ENCODE assay signal across 26 cellular contexts in the genomic region with DNA sequence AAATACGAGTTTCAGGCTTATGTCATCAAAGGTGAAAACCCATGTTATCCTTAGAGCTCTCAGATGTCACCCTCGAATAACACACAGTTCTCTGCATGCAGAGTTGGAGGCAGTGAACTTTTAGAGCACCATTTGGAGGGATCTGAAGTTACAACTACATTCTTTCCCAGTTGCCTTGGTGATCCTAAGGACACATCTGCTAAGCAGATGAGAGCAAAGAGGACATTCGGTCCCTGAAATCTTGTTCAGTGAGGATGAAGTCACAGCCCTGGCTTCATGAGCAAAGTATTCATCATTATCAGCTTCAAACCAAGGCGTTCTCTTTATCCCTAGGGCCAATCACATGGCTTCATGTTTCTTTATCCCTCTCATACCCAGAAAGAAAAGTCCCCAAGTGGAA. TPM values are rescaled to one million over a fixed set of nuclear protein-coding genes. Genes with fewer than 3 reads are reported as not detected.
DNase-seq lines count a peak whose midpoint lies in the region; ATAC-seq, FAIRE-seq and TF ChIP-seq lines count a peak whose summit lies in the region.
"Had no signal": no experiment of that assay in that cellular context is flagged by ENCODE, and none has a peak within 500 bp of the region (broad histone marks: within the 10 kb centered on the region; RNA-seq: fewer than 3 reads in every experiment).

No MANE protein-coding gene starts in this region.

- H3K27me3 ChIP-seq in HepG2 (ENCODE audit: control insufficient read depth in 1 of 2, insufficient read depth in 2 of 2, low read length in 2 of 2): no peaks in the 10 kb centered on the region
- H3K27me3 ChIP-seq: BE2C, upper lobe of right lung had no signal

- WGBS in HepG2 (ENCODE audit: low lambda C conversion rate): 11% methylated on average over 4 of the region's 4 CpGs

- no peaks in the 10 kb centered on the region for H3K27me3 Mint-ChIP-seq in mesothelial cell of epicardium (ENCODE audit: low read depth)

- ATAC-seq in Right ventricle myocardium inferior: peak; percentile 69
- no peak for ATAC-seq in left cardiac atrium
- peak; percentile 76 for ATAC-seq in sciatic nerve
- no peak for ATAC-seq in HepG2
- ATAC-seq: HCT116, K562, upper lobe of right lung had no signal

- FAIRE-seq in HepG2 (lab: Jason Lieb, UNC): no peak
- FAIRE-seq: GM12891, K562 had no signal

- no peaks in the 10 kb centered on the region for H3K4me1 Mint-ChIP-seq in mesothelial cell of epicardium
- H3K4me1 Mint-ChIP-seq: activated naive CD8-positive, alpha-beta T cell treated with anti-CD3 and anti-CD28 coated beads for 36 hours had no signal

- DNase-seq in Right ventricle myocardium inferior (ENCODE audit: missing footprints): no peak
- no peak for DNase-seq in left cardiac atrium
- peak; percentile 34 for DNase-seq in HS-5 (ENCODE audit: low read depth)
- peak; percentile 58 for DNase-seq in fibroblast of peridontal ligament (ENCODE audit: extremely low read depth)
- no peak for DNase-seq in sciatic nerve (ENCODE audit: low spot score)
- no peak for DNase-seq in mesothelial cell of epicardium (ENCODE audit: low spot score in 2 of 2, unreplicated experiment in 2 of 2)
- no peak for DNase-seq in NCI-H1105 (lab: John Stamatoyannopoulos, UW)
- no peak for DNase-seq in HepG2 (ENCODE audit: low spot score)
- DNase-seq: activated CD4-positive, alpha-beta T cell treated with anti-CD3 and anti-CD28 coated beads, Interleukin-2, amount 50 U/mL, for 48 hours; activated CD4-positive, CD25-positive, alpha-beta regulatory T cell; activated naive CD8-positive, alpha-beta T cell treated with anti-CD3 and anti-CD28 coated beads for 36 hours; BE2C; DMS79; kidney glomerular epithelial cell; NCI-H1436 treated with DMSO at 0.1 percent for 48 hours; NCI-H446 treated with DMSO at 0.1 percent for 48 hours; SHP77 treated with DMSO at 0.1 percent for 48 hours; substantia nigra; upper lobe of right lung had no signal

- POLR2A ChIA-PET in HepG2 (lab: Yijun Ruan, JAX): no interaction called here

- no peak for TF ChIP-seq POLR2A in HepG2 (IDR thresholded peaks at IDR 0.05; ENCODE audit: insufficient read depth in 1 of 2, low read depth in 2 of 2, low read length in 2 of 2)

- H3K4me3 Mint-ChIP-seq in mesothelial cell of epicardium: no peak overlapping the region
- H3K4me3 Mint-ChIP-seq: activated naive CD8-positive, alpha-beta T cell treated with anti-CD3 and anti-CD28 coated beads for 36 hours had no signal

- CTCF ChIA-PET in HepG2 (lab: Yijun Ruan, JAX; ENCODE audit: low intra/inter-chr PET ratio, low total read pairs): no interaction called here

- H3K9ac ChIP-seq in HepG2 (ENCODE audit: insufficient read depth, low read depth, low read length): no peak overlapping the region

- H3K9me3 ChIP-seq in HepG2 (ENCODE audit: low read length): no peaks in the 10 kb centered on the region
- H3K9me3 ChIP-seq: BE2C, upper lobe of right lung had no signal

- no peaks in the 10 kb centered on the region for H3K79me2 ChIP-seq in HepG2 (ENCODE audit: insufficient read depth, low read length)

- intact Hi-C loops in Right ventricle myocardium inferior (cut with DNase I) (no loop called here), left cardiac atrium (cut with DNase I) (loop anchor here in 1 of 2 donors (10.0 kb wide), 1 partner anchor 75 kb away; no protein-coding TSS in a partner anchor), sciatic nerve (cut with DNase I) (no loop called here), HepG2 (cut with micrococcal nuclease; ENCODE audit: unreplicated experiment) (no loop called here)

- BruUV-seq in HepG2 (replicated peaks; lab: Mats Ljungman, UMichigan): no TSS peak

- TF ChIP-seq CTCF in mesothelial cell of epicardium (IDR thresholded peaks at IDR 0.05; ENCODE audit: unreplicated experiment) (no peak), HepG2 (CRISPR knock-in tag; IDR thresholded peaks at IDR 0.05) (no peak)

- no peaks in the 10 kb centered on the region for H3K36me3 ChIP-seq in HepG2 (replicated peaks in 1 of 2; ENCODE audit: control insufficient read depth in 1 of 2, insufficient read depth in 2 of 2, low read length in 2 of 2)
- H3K36me3 ChIP-seq: BE2C, upper lobe of right lung had no signal

- TF ChIP-seq RAD21 in HepG2 (CRISPR knock-in tag; IDR thresholded peaks at IDR 0.05): no peak

- no peak overlapping the region for H2AFZ ChIP-seq in HepG2 (ENCODE audit: low read length)

- no peaks in the 10 kb centered on the region for H3K36me3 Mint-ChIP-seq in mesothelial cell of epicardium
- H3K36me3 Mint-ChIP-seq: activated naive CD8-positive, alpha-beta T cell treated with anti-CD3 and anti-CD28 coated beads for 36 hours had no signal

- H3K27ac ChIP-seq in HepG2 (ENCODE audit: extremely low read length, insufficient read depth, low read length): no peak overlapping the region
- H3K27ac ChIP-seq: 22Rv1, upper lobe of right lung had no signal

- no peaks in the 10 kb centered on the region for H4K20me1 ChIP-seq in HepG2 (ENCODE audit: insufficient read depth, low read length)

- H3K27ac Mint-ChIP-seq in mesothelial cell of epicardium: no peak overlapping the region
- H3K27ac Mint-ChIP-seq: activated naive CD8-positive, alpha-beta T cell treated with anti-CD3 and anti-CD28 coated beads for 36 hours had no signal

- no peak overlapping the region for H3K4me3 ChIP-seq in HepG2 (replicated peaks in 1 of 3; ENCODE audit: insufficient read depth in 1 of 3, low read depth in 2 of 3, low read length in 3 of 3)
- H3K4me3 ChIP-seq: K562, smooth muscle cell, upper lobe of right lung had no signal

- H3K4me2 ChIP-seq in HepG2 (ENCODE audit: low read depth, low read length): no peak overlapping the region
- H3K4me2 ChIP-seq: smooth muscle cell had no signal

- no peak for TF ChIP-seq EP300 in HepG2 (IDR thresholded peaks at IDR 0.05; ENCODE audit: low read depth in 2 of 2, low read length in 2 of 2)
- TF ChIP-seq EP300 in HepG2 (CRISPR knock-in tag; IDR thresholded peaks at IDR 0.05; ENCODE audit: borderline replicate concordance): no peak

- in situ Hi-C loops in HepG2 (cut with HindIII; ENCODE audit: extremely low pct_ligation_motif_present, low pct_unique_long_range_greater_than_20kb): no loop called here

- peaks cover 3% of the 10 kb centered on the region for H3K9me3 Mint-ChIP-seq in mesothelial cell of epicardium
- H3K9me3 Mint-ChIP-seq: activated naive CD8-positive, alpha-beta T cell treated with anti-CD3 and anti-CD28 coated beads for 36 hours had no signal

- H3K4me1 ChIP-seq in HepG2 (ENCODE audit: insufficient read depth, low read length): no peaks in the 10 kb centered on the region
- H3K4me1 ChIP-seq: BE2C, upper lobe of right lung had no signal

RNA-seq across cellular contexts. Expression of a gene that starts 23.1 kb away (rescaled TPM):
- 0.19 TPM for total RNA-seq in Right ventricle myocardium inferior
- 1 to 10 TPM in 1 of 2 donors, under 1 TPM in 1; 0.62 to 1.0 TPM for total RNA-seq in left cardiac atrium
- total RNA-seq in sciatic nerve: 6.5 TPM
- total RNA-seq in mesothelial cell of epicardium: 0.50 to 0.96 TPM (median 0.82 TPM) in 3 replicates
- total RNA-seq in HepG2 (2016; rRNA removed; fragmentation: Illumina TruSeq; extraction: Trizol): not detected in 2 replicates
- not detected in 2 replicates for total RNA-seq in HepG2 (2016; cell fraction: cytosol; rRNA removed; fragmentation: Illumina TruSeq; extraction: Trizol; ENCODE audit: low read depth)
- not detected in 2 replicates for total RNA-seq in HepG2 (2016; cell fraction: insoluble cytoplasmic fraction; rRNA removed; fragmentation: Illumina TruSeq; extraction: Trizol)
- total RNA-seq in HepG2 (2016; cell fraction: membrane; rRNA removed; fragmentation: Illumina TruSeq; extraction: Trizol): not detected in 2 replicates
- total RNA-seq in HepG2 (2016; cell fraction: nucleus; rRNA removed; fragmentation: Illumina TruSeq; extraction: Trizol): not detected in 2 replicates
- not detected in 2 replicates for polyA plus RNA-seq in HepG2 (2011; rRNA removed)
- not detected in 2 replicates for polyA plus RNA-seq in HepG2 (2011; cell fraction: cytosol; rRNA removed)
- polyA plus RNA-seq in HepG2 (2011; cell fraction: nucleus; rRNA removed): 0.27 TPM in 1 of 2 replicates, not detected in the other
- polyA plus RNA-seq in HepG2 (2012): not detected in 2 replicates
- not detected in 2 replicates for polyA plus RNA-seq in HepG2 (2016; cell fraction: cytosol; fragmentation: Illumina TruSeq; extraction: Trizol; ENCODE audit: low read depth)
- not detected in 2 replicates for polyA plus RNA-seq in HepG2 (2016; cell fraction: insoluble cytoplasmic fraction; fragmentation: Illumina TruSeq; extraction: Trizol; ENCODE audit: low read depth)
- not detected in 2 replicates for polyA plus RNA-seq in HepG2 (2016; cell fraction: membrane; fragmentation: Illumina TruSeq; extraction: Trizol; ENCODE audit: low read depth)
- polyA plus RNA-seq in HepG2 (2016; cell fraction: nucleus; fragmentation: Illumina TruSeq; extraction: Trizol; ENCODE audit: insufficient read depth, low read depth): not detected in 2 replicates
- not detected in 2 replicates for polyA minus RNA-seq in HepG2 (2011; rRNA and poly(A)+ RNA removed; ENCODE audit: low replicate concordance)
- not detected in 2 replicates for polyA minus RNA-seq in HepG2 (2011; cell fraction: cytosol; rRNA and poly(A)+ RNA removed)
- polyA minus RNA-seq in HepG2 (2011; cell fraction: nucleus; rRNA and poly(A)+ RNA removed): not detected in 2 replicates
- total RNA-seq: cerebellum, smooth muscle cell had no signal
- polyA plus RNA-seq: K562, smooth muscle cell had no signal

RNA-seq across cellular contexts. Expression of a gene that starts 28.3 kb away (rescaled TPM):
- total RNA-seq in Right ventricle myocardium inferior: 1.2 TPM
- 10 to 100 TPM in 1 of 2 donors, 1 to 10 TPM in 1; 7.6 to 11.6 TPM for total RNA-seq in left cardiac atrium
- total RNA-seq in sciatic nerve: 11.2 TPM
- 6.5 to 7.6 TPM (median 7.1 TPM) in 3 replicates for total RNA-seq in mesothelial cell of epicardium
- total RNA-seq in HepG2 (2016; rRNA removed; fragmentation: Illumina TruSeq; extraction: Trizol): 0.04 TPM in 1 of 2 replicates, not detected in the other
- total RNA-seq in HepG2 (2016; cell fraction: cytosol; rRNA removed; fragmentation: Illumina TruSeq; extraction: Trizol; ENCODE audit: low read depth): not detected in 2 replicates
- total RNA-seq in HepG2 (2016; cell fraction: insoluble cytoplasmic fraction; rRNA removed; fragmentation: Illumina TruSeq; extraction: Trizol): not detected in 2 replicates
- total RNA-seq in HepG2 (2016; cell fraction: membrane; rRNA removed; fragmentation: Illumina TruSeq; extraction: Trizol): not detected in 2 replicates
- total RNA-seq in HepG2 (2016; cell fraction: nucleus; rRNA removed; fragmentation: Illumina TruSeq; extraction: Trizol): not detected in 2 replicates
- polyA plus RNA-seq in HepG2 (2011; rRNA removed): 0.03 and 0.04 TPM in 2 replicates
- polyA plus RNA-seq in HepG2 (2011; cell fraction: cytosol; rRNA removed): not detected in 2 replicates
- not detected in 2 replicates for polyA plus RNA-seq in HepG2 (2011; cell fraction: nucleus; rRNA removed)
- polyA plus RNA-seq in HepG2 (2012): not detected in 2 replicates
- not detected in 2 replicates for polyA plus RNA-seq in HepG2 (2016; cell fraction: cytosol; fragmentation: Illumina TruSeq; extraction: Trizol; ENCODE audit: low read depth)
- polyA plus RNA-seq in HepG2 (2016; cell fraction: insoluble cytoplasmic fraction; fragmentation: Illumina TruSeq; extraction: Trizol; ENCODE audit: low read depth): not detected in 2 replicates
- not detected in 2 replicates for polyA plus RNA-seq in HepG2 (2016; cell fraction: membrane; fragmentation: Illumina TruSeq; extraction: Trizol; ENCODE audit: low read depth)
- polyA plus RNA-seq in HepG2 (2016; cell fraction: nucleus; fragmentation: Illumina TruSeq; extraction: Trizol; ENCODE audit: insufficient read depth, low read depth): not detected in 2 replicates
- polyA minus RNA-seq in HepG2 (2011; rRNA and poly(A)+ RNA removed; ENCODE audit: low replicate concordance): not detected in 2 replicates
- not detected in 2 replicates for polyA minus RNA-seq in HepG2 (2011; cell fraction: cytosol; rRNA and poly(A)+ RNA removed)
- not detected in 2 replicates for polyA minus RNA-seq in HepG2 (2011; cell fraction: nucleus; rRNA and poly(A)+ RNA removed)
- total RNA-seq: K562, OCI-LY7 had no signal

Comparison
In these comparisons a context has a peak if more than half of its experiments do, and no peak if none do; other contexts are left out.
1. ATAC-seq: peak in Right ventricle myocardium inferior (single experiment) and sciatic nerve (single experiment); none in left cardiac atrium (0 of 2) and HepG2 (single experiment).
2. DNase-seq: peak in HS-5 (single experiment) and fibroblast of peridontal ligament (single experiment); none in Right ventricle myocardium inferior (single experiment), left cardiac atrium (single experiment), sciatic nerve (single experiment), mesothelial cell of epicardium (0 of 2), NCI-H1105 (single experiment) and HepG2 (single experiment).